In genomic region chr11:128904872-128905344, GRCh38 we compare ENCODE assay signal across 9 cellular contexts. TPM values are rescaled to one million over a fixed set of nuclear protein-coding genes. Genes with fewer than 3 reads are reported as not detected.
DNase-seq lines count a peak whose midpoint lies in the region; ATAC-seq and TF ChIP-seq lines count a peak whose summit lies in the region.
"Had no signal": no experiment of that assay in that cellular context is flagged by ENCODE, and none has a peak within 500 bp of the region (broad histone marks: within the 10 kb centered on the region; RNA-seq: fewer than 3 reads in every experiment).

No MANE protein-coding gene starts in this region.

- H3K27ac ChIP-seq in SJSA1 (no peak overlapping the region), rectal smooth muscle tissue (ENCODE audit: low read depth, low read length) (no peak overlapping the region)

- ATAC-seq in Right ventricle myocardium inferior = peak; percentile 70
- peak; percentile 38 for ATAC-seq in HG03095 (IDR thresholded peaks at IDR 0.05; ENCODE audit: unreplicated experiment)
- no peak for ATAC-seq in omental fat pad (ENCODE audit: low FRiP score)

- H3K27me3 ChIP-seq in SJSA1 (replicated peaks) (no peaks in the 10 kb centered on the region), rectal smooth muscle tissue (ENCODE audit: control insufficient read depth, insufficient read depth, low read length) (no peaks in the 10 kb centered on the region)
- H3K27me3 ChIP-seq: foreskin keratinocyte had no signal

- H3K9ac ChIP-seq in rectal smooth muscle tissue (ENCODE audit: low read length) = no peak overlapping the region

- H3K36me3 ChIP-seq in SJSA1 (no peaks in the 10 kb centered on the region), rectal smooth muscle tissue (ENCODE audit: control insufficient read depth, insufficient read depth, low read length) (no peaks in the 10 kb centered on the region)

- no peak for TF ChIP-seq CTCF in fibroblast of mammary gland (conservative IDR thresholded peaks at IDR 0.05; ENCODE audit: control insufficient read depth, insufficient read depth, low read depth, low read length)
- TF ChIP-seq CTCF in omental fat pad (IDR thresholded peaks at IDR 0.05) = no peak

- H3K9me3 ChIP-seq in SJSA1 (replicated peaks) = no peaks in the 10 kb centered on the region

- H3K4me3 ChIP-seq in SJSA1 (peak overlapping the region; percentile 37), fibroblast of mammary gland (ENCODE audit: control insufficient read depth, low read depth, low read length) (peak overlapping the region; percentile 52), rectal smooth muscle tissue (ENCODE audit: low read length) (peak overlapping the region; percentile 62)

- peaks cover 8% of the 10 kb centered on the region for H3K4me1 ChIP-seq in SJSA1 (replicated peaks)
- no peaks in the 10 kb centered on the region for H3K4me1 ChIP-seq in rectal smooth muscle tissue (ENCODE audit: control insufficient read depth, insufficient read depth, low read length)

- DNase-seq in Right ventricle myocardium inferior (ENCODE audit: missing footprints) (no peak), cardiac septum (ENCODE audit: low spot score) (no peak), SJSA1 (ENCODE audit: low read depth in 1 of 2, low spot score in 2 of 2) (peak; percentile 3 to 48), fibroblast of mammary gland (ENCODE audit: low read depth) (no peak), omental fat pad (ENCODE audit: low spot score) (no peak)
- DNase-seq in stimulated activated CD4-positive, alpha-beta T cell treated with anti-CD3 and anti-CD28 coated beads, Interleukin-4, amount 100 ng/mL, for 24 hours = no peak

- intact Hi-C loops in Right ventricle myocardium inferior (cut with DNase I) = loop anchor here (2.0 kb wide), 1 partner anchor 20 kb away; no protein-coding TSS in a partner anchor
- intact Hi-C loops in cardiac septum (cut with DNase I) = loop anchor here (2.0 kb wide), 1 partner anchor 14 kb away; the partner anchor contains the start of gene KCNJ5

RNA-seq across cellular contexts. Expression of gene KCNJ5, which starts 13.8 kb away (rescaled TPM):
- 7.5 TPM for total RNA-seq in Right ventricle myocardium inferior
- total RNA-seq in cardiac septum = 12.1 TPM
- not detected in 2 replicates for total RNA-seq in SJSA1 (2014; rRNA removed; shearing (Covaris generic))
- total RNA-seq in omental fat pad = 10 to 100 TPM in 1 of 4 donors, 1 to 10 TPM in 3; 1.5 to 12.1 (median 3.0) TPM

RNA-seq across cellular contexts. Expression of gene TP53AIP1, which starts 37.8 kb away (rescaled TPM):
- total RNA-seq in Right ventricle myocardium inferior = not detected
- not detected for total RNA-seq in cardiac septum
- not detected in 2 replicates for total RNA-seq in SJSA1 (2014; rRNA removed; shearing (Covaris generic))
- total RNA-seq in omental fat pad = under 1 TPM in 2 of 4 donors, not detected in 2; 0.24 to 0.37 TPM

RNA-seq across cellular contexts. Expression of gene KCNJ1, which starts 37.8 kb away (rescaled TPM):
- total RNA-seq in Right ventricle myocardium inferior = not detected
- total RNA-seq in cardiac septum = not detected
- total RNA-seq in SJSA1 (2014; rRNA removed; shearing (Covaris generic)) = not detected in 2 replicates
- under 1 TPM in 1 of 4 donors, not detected in 3; 0.96 TPM for total RNA-seq in omental fat pad
- total RNA-seq: foreskin keratinocyte had no signal

Comparison
In these comparisons a context has a peak if more than half of its experiments do, and no peak if none do; other contexts are left out.
1. DNase-seq: peak in SJSA1 (2 of 2); none in Right ventricle myocardium inferior (single experiment), cardiac septum (single experiment), fibroblast of mammary gland (single experiment), stimulated activated CD4-positive, alpha-beta T cell treated with anti-CD3 and anti-CD28 coated beads, Interleukin-4, amount 100 ng/mL, for 24 hours (single experiment) and omental fat pad (single experiment).
2. Peak in every context shown above with its lines, with median percentiles within 50 percentile points of each other: H3K4me3 ChIP-seq.